Comparison of ENCODE assay signal across 35 cellular contexts in genomic region chr5:174426851-174427250, GRCh38.
"Had no signal": no experiment of that assay in that cellular context is flagged by ENCODE, and none has a peak within 500 bp of the region (broad histone marks: within the 10 kb centered on the region; RNA-seq: fewer than 3 reads in every experiment).

No MANE protein-coding gene starts in this region.

- H3K4me1 Mint-ChIP-seq: activated B cell treated with CpG ODN at 0.5 μM for 24 hours; activated CD4-positive, alpha-beta T cell treated with anti-CD3 and anti-CD28 coated beads, Interleukin-2, amount 10 ng/mL, durations not matched to agents 24 days and 14 days; activated naive CD4-positive, alpha-beta T cell treated with anti-CD3 and anti-CD28 coated beads, Interleukin-2, amount 10 ng/mL, durations not matched to agents 7 days and 5 days; activated naive CD4-positive, alpha-beta T cell treated with anti-CD3 and anti-CD28 coated beads, Interleukin-2, amount 50 U/mL, for 24 hours; activated naive CD8-positive, alpha-beta T cell treated with anti-CD3 and anti-CD28 coated beads, Interleukin-2, amount 10 ng/mL, durations not matched to agents 7 days and 5 days; activated naive CD8-positive, alpha-beta T cell treated with anti-CD3 and anti-CD28 coated beads, Interleukin-2, amount 50 U/mL, for 24 hours; activated T-helper 17 cell treated with anti-CD3 and anti-CD28 coated beads, Interleukin-2, amount 50 U/mL, for 72 hours; central memory CD8-positive, alpha-beta T cell had no signal

- DNase-seq: activated B cell treated with CpG ODN at 0.5 μM for 24 hours; activated CD4-positive, alpha-beta memory T cell treated with anti-CD3 and anti-CD28 coated beads for 36 hours; activated CD4-positive, alpha-beta T cell treated with anti-CD3 and anti-CD28 coated beads for 4 hours; activated CD4-positive, alpha-beta T cell treated with anti-CD3 and anti-CD28 coated beads, Interleukin-2, amount 10 ng/mL, durations not matched to agents 24 days and 14 days; activated CD4-positive, alpha-beta T cell treated with anti-CD3 and anti-CD28 coated beads, Interleukin-2, amount 50 U/mL, for 1 hour; activated CD4-positive, alpha-beta T cell treated with anti-CD3 and anti-CD28 coated beads, Interleukin-2, amount 50 U/mL, for 4 hours; activated CD4-positive, CD25-positive, alpha-beta regulatory T cell treated with anti-CD3 and anti-CD28 coated beads, Interleukin-2, amount 50 U/mL, for 72 hours; activated CD8-positive, alpha-beta memory T cell treated with anti-CD3 and anti-CD28 coated beads, Interleukin-2, amount 50 U/mL, for 4 hours; activated CD8-positive, alpha-beta T cell treated with anti-CD3 and anti-CD28 coated beads for 36 hours; activated effector memory CD4-positive, alpha-beta T cell treated with anti-CD3 and anti-CD28 coated beads, Interleukin-2, amount 50 U/mL, for 16 hours; activated gamma-delta T cell treated with Interleukin-2 at 50 U/mL for 16 hours; activated naive CD4-positive, alpha-beta T cell treated with anti-CD3 and anti-CD28 coated beads, Interleukin-2, amount 10 ng/mL, durations not matched to agents 7 days and 5 days; activated naive CD4-positive, alpha-beta T cell treated with Interleukin-2 at 50 U/mL for 16 hours; activated naive CD8-positive, alpha-beta T cell treated with anti-CD3 and anti-CD28 coated beads, Interleukin-2, amount 10 ng/mL, durations not matched to agents 7 days and 5 days; activated naive CD8-positive, alpha-beta T cell treated with anti-CD3 and anti-CD28 coated beads, Interleukin-2, amount 50 U/mL, for 24 hours; activated T-cell treated with anti-CD3 and anti-CD28 coated beads for 4 hours; activated T-cell treated with anti-CD3 and anti-CD28 coated beads, Interleukin-2, amount 50 U/mL, for 1 hour; activated T-cell treated with anti-CD3 and anti-CD28 coated beads, Interleukin-2, amount 50 U/mL, for 4 hours; activated T-cell treated with anti-CD3 and anti-CD28 coated beads, Interleukin-2, amount 50 U/mL, for 72 hours; amygdala; caudate nucleus; T-helper 1 cell; T-helper 2 cell; T-helper 9 cell had no signal

- H3K4me3 ChIP-seq: ascending aorta, cardiac muscle cell had no signal

- H3K27ac Mint-ChIP-seq: activated B cell treated with CpG ODN at 0.5 μM for 24 hours; activated CD4-positive, alpha-beta memory T cell treated with anti-CD3 and anti-CD28 coated beads for 36 hours; activated CD4-positive, alpha-beta T cell treated with anti-CD3 and anti-CD28 coated beads, Interleukin-2, amount 10 ng/mL, durations not matched to agents 24 days and 14 days; activated CD8-positive, alpha-beta T cell treated with anti-CD3 and anti-CD28 coated beads for 36 hours; activated naive CD4-positive, alpha-beta T cell treated with anti-CD3 and anti-CD28 coated beads, Interleukin-2, amount 10 ng/mL, durations not matched to agents 7 days and 5 days; activated naive CD4-positive, alpha-beta T cell treated with anti-CD3 and anti-CD28 coated beads, Interleukin-2, amount 50 U/mL, for 24 hours; activated naive CD8-positive, alpha-beta T cell; activated naive CD8-positive, alpha-beta T cell treated with anti-CD3 and anti-CD28 coated beads, Interleukin-2, amount 10 ng/mL, durations not matched to agents 7 days and 5 days; activated naive CD8-positive, alpha-beta T cell treated with anti-CD3 and anti-CD28 coated beads, Interleukin-2, amount 50 U/mL, for 24 hours; activated T-cell treated with anti-CD3 and anti-CD28 coated beads, Interleukin-2, amount 50 U/mL, for 72 hours; activated T-helper 1 cell treated with anti-CD3 and anti-CD28 coated beads, Interleukin-12 subunit alpha, Interleukin-12 subunit beta, Interleukin-2, Interleukin-4 antibody, amounts not matched to agents 30 ng/mL and 10 ng/mL and 1 ng/mL, durations not matched to agents 14 hours and 24 hours and 36 hours; activated T-helper 17 cell treated with anti-CD3 and anti-CD28 coated beads, Interleukin-2, amount 50 U/mL, for 72 hours; T-helper 1 cell treated with Interleukin-12 subunit alpha and Interleukin-12 subunit beta and Interleukin-4 antibody, amounts not matched to agents 30 μg/mL and 1 μg/mL, for 36 hours; T-helper 2 cell treated with Interferon-gamma antibody and Interleukin-4, amounts not matched to agents 5 μg/mL and 100 μg/mL, for 36 hours had no signal

- H3K36me3 ChIP-seq: ascending aorta, cardiac muscle cell had no signal

- H3K27ac ChIP-seq: ascending aorta, cardiac muscle cell, VCaP had no signal

- H3K36me3 Mint-ChIP-seq: activated CD4-positive, alpha-beta memory T cell treated with anti-CD3 and anti-CD28 coated beads for 36 hours; activated naive CD4-positive, alpha-beta T cell treated with anti-CD3 and anti-CD28 coated beads, Interleukin-2, amount 10 ng/mL, durations not matched to agents 7 days and 5 days; activated naive CD4-positive, alpha-beta T cell treated with anti-CD3 and anti-CD28 coated beads, Interleukin-2, amount 50 U/mL, for 24 hours; activated naive CD8-positive, alpha-beta T cell; activated naive CD8-positive, alpha-beta T cell treated with anti-CD3 and anti-CD28 coated beads, Interleukin-2, amount 10 ng/mL, durations not matched to agents 7 days and 5 days; brain had no signal

- H3K27me3 ChIP-seq: ascending aorta, cardiac muscle cell had no signal

- H3K9me3 ChIP-seq: ascending aorta had no signal

- H3K4me3 Mint-ChIP-seq: activated B cell treated with CpG ODN at 0.5 μM for 24 hours; activated CD4-positive, alpha-beta memory T cell treated with anti-CD3 and anti-CD28 coated beads for 36 hours; activated CD4-positive, alpha-beta T cell treated with anti-CD3 and anti-CD28 coated beads, Interleukin-2, amount 10 ng/mL, durations not matched to agents 24 days and 14 days; activated CD8-positive, alpha-beta T cell treated with anti-CD3 and anti-CD28 coated beads for 36 hours; activated naive CD4-positive, alpha-beta T cell treated with anti-CD3 and anti-CD28 coated beads, Interleukin-2, amount 10 ng/mL, durations not matched to agents 7 days and 5 days; activated naive CD4-positive, alpha-beta T cell treated with anti-CD3 and anti-CD28 coated beads, Interleukin-2, amount 50 U/mL, for 24 hours; activated naive CD8-positive, alpha-beta T cell; activated naive CD8-positive, alpha-beta T cell treated with anti-CD3 and anti-CD28 coated beads, Interleukin-2, amount 10 ng/mL, durations not matched to agents 7 days and 5 days; activated naive CD8-positive, alpha-beta T cell treated with anti-CD3 and anti-CD28 coated beads, Interleukin-2, amount 50 U/mL, for 24 hours; activated T-cell treated with anti-CD3 and anti-CD28 coated beads, Interleukin-2, amount 50 U/mL, for 4 hours; activated T-cell treated with anti-CD3 and anti-CD28 coated beads, Interleukin-2, amount 50 U/mL, for 72 hours; activated T-helper 1 cell treated with anti-CD3 and anti-CD28 coated beads, Interleukin-12 subunit alpha, Interleukin-12 subunit beta, Interleukin-2, Interleukin-4 antibody, amounts not matched to agents 30 ng/mL and 10 ng/mL and 1 ng/mL, durations not matched to agents 14 hours and 24 hours and 36 hours; activated T-helper 17 cell treated with anti-CD3 and anti-CD28 coated beads, Interleukin-2, amount 50 U/mL, for 72 hours; brain; central memory CD8-positive, alpha-beta T cell; T-helper 1 cell treated with Interleukin-12 subunit alpha and Interleukin-12 subunit beta and Interleukin-4 antibody, amounts not matched to agents 30 μg/mL and 1 μg/mL, for 36 hours; T-helper 2 cell treated with Interferon-gamma antibody and Interleukin-4, amounts not matched to agents 5 μg/mL and 100 μg/mL, for 36 hours had no signal

- H3K4me1 ChIP-seq: ascending aorta had no signal

- ATAC-seq: activated CD8-positive, alpha-beta T cell treated with anti-CD3 and anti-CD28 coated beads for 36 hours; activated naive CD8-positive, alpha-beta T cell treated with anti-CD3 and anti-CD28 coated beads, Interleukin-2, amount 50 U/mL, for 24 hours; activated T-cell treated with anti-CD3 and anti-CD28 coated beads, Interleukin-2, amount 50 U/mL, for 4 hours; activated T-cell treated with anti-CD3 and anti-CD28 coated beads, Interleukin-2, amount 50 U/mL, for 72 hours; activated T-helper 17 cell treated with anti-CD3 and anti-CD28 coated beads, Interleukin-2, amount 50 U/mL, for 72 hours had no signal

- H3K9me3 Mint-ChIP-seq: activated B cell treated with CpG ODN at 0.5 μM for 24 hours; activated CD4-positive, alpha-beta memory T cell treated with anti-CD3 and anti-CD28 coated beads for 36 hours; activated CD4-positive, alpha-beta T cell treated with anti-CD3 and anti-CD28 coated beads, Interleukin-2, amount 10 ng/mL, durations not matched to agents 24 days and 14 days; activated CD8-positive, alpha-beta T cell treated with anti-CD3 and anti-CD28 coated beads for 36 hours; activated naive CD4-positive, alpha-beta T cell treated with anti-CD3 and anti-CD28 coated beads, Interleukin-2, amount 10 ng/mL, durations not matched to agents 7 days and 5 days; activated naive CD4-positive, alpha-beta T cell treated with anti-CD3 and anti-CD28 coated beads, Interleukin-2, amount 50 U/mL, for 24 hours; activated naive CD8-positive, alpha-beta T cell treated with anti-CD3 and anti-CD28 coated beads, Interleukin-2, amount 10 ng/mL, durations not matched to agents 7 days and 5 days; activated naive CD8-positive, alpha-beta T cell treated with anti-CD3 and anti-CD28 coated beads, Interleukin-2, amount 50 U/mL, for 24 hours; activated T-cell treated with anti-CD3 and anti-CD28 coated beads, Interleukin-2, amount 50 U/mL, for 4 hours; activated T-cell treated with anti-CD3 and anti-CD28 coated beads, Interleukin-2, amount 50 U/mL, for 72 hours; activated T-helper 1 cell treated with anti-CD3 and anti-CD28 coated beads, Interleukin-12 subunit alpha, Interleukin-12 subunit beta, Interleukin-2, Interleukin-4 antibody, amounts not matched to agents 30 ng/mL and 10 ng/mL and 1 ng/mL, durations not matched to agents 14 hours and 24 hours and 36 hours; brain; central memory CD8-positive, alpha-beta T cell; T-helper 1 cell treated with Interleukin-12 subunit alpha and Interleukin-12 subunit beta and Interleukin-4 antibody, amounts not matched to agents 30 μg/mL and 1 μg/mL, for 36 hours; T-helper 2 cell treated with Interferon-gamma antibody and Interleukin-4, amounts not matched to agents 5 μg/mL and 100 μg/mL, for 36 hours had no signal
